In genomic region chr6:11235062-11235461, GRCh38 we compare ENCODE assay signal across 15 cellular contexts.
"Had no signal": no experiment of that assay in that cellular context is flagged by ENCODE, and none has a peak within 500 bp of the region (broad histone marks: within the 10 kb centered on the region; RNA-seq: fewer than 3 reads in every experiment).

No MANE protein-coding gene starts in this region.

- DNase-seq: effector memory CD8-positive, alpha-beta T cell; gastrocnemius medialis; glutamatergic neuron; left lung; mesendoderm; naive B cell; spleen; stimulated activated CD4-positive, alpha-beta T cell treated with anti-CD3 and anti-CD28 coated beads, Interleukin-15, amount 100 ng/mL, for 24 hours; stimulated activated CD4-positive, alpha-beta T cell treated with anti-CD3 and anti-CD28 coated beads, Interleukin-1b, Interleukin-23, amount 100 ng/mL, for 48 hours; stimulated activated CD4-positive, alpha-beta T cell treated with anti-CD3 and anti-CD28 coated beads, Interleukin-4, amount 100 ng/mL, for 24 hours; stimulated activated naive CD4-positive, alpha-beta T cell; stomach; substantia nigra; transverse colon had no signal

- H3K9me3 Mint-ChIP-seq: effector memory CD8-positive, alpha-beta T cell; naive B cell had no signal

- H3K27me3 Mint-ChIP-seq: effector memory CD8-positive, alpha-beta T cell; naive B cell had no signal

- ATAC-seq: effector memory CD8-positive, alpha-beta T cell; gastrocnemius medialis; left lung; sciatic nerve had no signal
